23 cellular contexts compared by ENCODE assay signal in the genomic region with DNA sequence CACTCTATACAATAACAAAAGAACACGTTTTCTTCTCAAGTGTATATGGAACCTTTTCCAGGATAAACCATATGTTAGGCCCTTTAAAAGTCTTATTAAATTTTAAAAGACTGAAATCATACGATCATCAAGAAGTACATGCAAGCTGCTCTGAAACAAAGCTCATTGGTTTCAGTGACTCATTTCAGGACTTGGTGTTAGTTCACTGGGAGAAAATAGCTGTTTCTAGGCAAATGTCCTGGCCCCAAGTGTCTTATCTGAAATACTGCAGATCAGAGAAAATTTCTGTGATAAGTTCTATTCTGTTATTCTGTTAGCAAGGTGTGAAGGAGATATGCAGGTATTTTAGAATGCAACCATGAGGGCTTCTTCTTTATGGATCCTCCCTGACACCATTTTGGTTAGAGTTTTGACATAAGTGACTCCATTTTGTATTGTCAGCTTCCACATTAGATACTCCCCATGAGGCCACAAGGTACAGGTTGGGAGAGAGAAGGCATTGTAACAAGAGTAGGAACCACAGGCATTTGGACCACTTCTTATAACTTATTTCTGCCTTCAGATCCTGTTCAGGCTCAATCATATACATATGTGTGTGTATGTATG. TPM values are rescaled to one million over a fixed set of nuclear protein-coding genes. Genes with fewer than 3 reads are reported as not detected.
DNase-seq lines count a peak whose midpoint lies in the region; ATAC-seq and TF ChIP-seq lines count a peak whose summit lies in the region.
"Had no signal": no experiment of that assay in that cellular context is flagged by ENCODE, and none has a peak within 500 bp of the region (broad histone marks: within the 10 kb centered on the region; RNA-seq: fewer than 3 reads in every experiment).

No MANE protein-coding gene starts in this region.

- peak; percentile 55 for ATAC-seq in activated CD8-positive, alpha-beta memory T cell treated with anti-CD3 and anti-CD28 coated beads, Interleukin-2, amount 10 ng/mL, durations not matched to agents 7 days and 5 days
- ATAC-seq in HG02678 (IDR thresholded peaks at IDR 0.05; ENCODE audit: unreplicated experiment) = peak; percentile 43
- peak; percentile 75 for ATAC-seq in HG03520 (IDR thresholded peaks at IDR 0.05; ENCODE audit: unreplicated experiment)
- ATAC-seq in HG03108 (IDR thresholded peaks at IDR 0.05; ENCODE audit: unreplicated experiment) = no peak
- no peak for ATAC-seq in SK-N-SH treated with all-trans-retinoic acid at 6 μM for 48 hours
- ATAC-seq: activated T-cell treated with anti-CD3 and anti-CD28 coated beads, Interleukin-2, amount 50 U/mL, for 4 hours; heart right ventricle; PC-3; sciatic nerve had no signal

- peaks cover 25% of the 10 kb centered on the region for H3K36me3 Mint-ChIP-seq in activated CD8-positive, alpha-beta memory T cell treated with anti-CD3 and anti-CD28 coated beads, Interleukin-2, amount 10 ng/mL, durations not matched to agents 7 days and 5 days

- peaks cover 8% of the 10 kb centered on the region for H3K4me1 Mint-ChIP-seq in activated CD8-positive, alpha-beta memory T cell treated with anti-CD3 and anti-CD28 coated beads, Interleukin-2, amount 10 ng/mL, durations not matched to agents 7 days and 5 days
- H3K4me1 Mint-ChIP-seq: activated CD4-positive, alpha-beta T cell treated with anti-CD3 and anti-CD28 coated beads, Interleukin-2, amount 10 ng/mL, durations not matched to agents 7 days and 5 days; neural crest cell had no signal

- H3K9me3 Mint-ChIP-seq in activated CD8-positive, alpha-beta memory T cell treated with anti-CD3 and anti-CD28 coated beads, Interleukin-2, amount 10 ng/mL, durations not matched to agents 7 days and 5 days (ENCODE audit: low read depth) = peaks cover 16% of the 10 kb centered on the region

- intact Hi-C loops in cardiac septum (cut with DNase I) = no loop called here

- no peak overlapping the region for H3K4me3 Mint-ChIP-seq in activated CD8-positive, alpha-beta memory T cell treated with anti-CD3 and anti-CD28 coated beads, Interleukin-2, amount 10 ng/mL, durations not matched to agents 7 days and 5 days
- H3K4me3 Mint-ChIP-seq: activated CD4-positive, alpha-beta T cell treated with anti-CD3 and anti-CD28 coated beads, Interleukin-2, amount 10 ng/mL, durations not matched to agents 7 days and 5 days; activated naive CD8-positive, alpha-beta T cell; activated T-cell treated with anti-CD3 and anti-CD28 coated beads, Interleukin-2, amount 50 U/mL, for 4 hours; neural crest cell had no signal

- H3K27me3 Mint-ChIP-seq in activated CD8-positive, alpha-beta memory T cell treated with anti-CD3 and anti-CD28 coated beads, Interleukin-2, amount 10 ng/mL, durations not matched to agents 7 days and 5 days = peaks cover 7% of the 10 kb centered on the region

- CTCF ChIA-PET in activated CD8-positive, alpha-beta memory T cell treated with anti-CD3 and anti-CD28 coated beads, Interleukin-2, amount 10 ng/mL, durations not matched to agents 7 days and 5 days (lab: Charles Lee) = interaction anchor here (0.6 to 1.5 kb wide), 2 partner anchors 19 to 827 kb away, joined by 3 to 4 read pairs; no protein-coding TSS in a partner anchor

- no peak overlapping the region for H3K27ac Mint-ChIP-seq in activated CD8-positive, alpha-beta memory T cell treated with anti-CD3 and anti-CD28 coated beads, Interleukin-2, amount 10 ng/mL, durations not matched to agents 7 days and 5 days
- H3K27ac Mint-ChIP-seq: activated CD4-positive, alpha-beta T cell treated with anti-CD3 and anti-CD28 coated beads, Interleukin-2, amount 10 ng/mL, durations not matched to agents 7 days and 5 days; activated naive CD8-positive, alpha-beta T cell had no signal

- DNase-seq in activated CD8-positive, alpha-beta memory T cell treated with anti-CD3 and anti-CD28 coated beads, Interleukin-2, amount 10 ng/mL, durations not matched to agents 7 days and 5 days = no peak
- no peak for DNase-seq in activated CD8-positive, alpha-beta memory T cell treated with anti-CD3 and anti-CD28 coated beads, Interleukin-2, amount 50 U/mL, for 4 hours
- DNase-seq in NCI-H1694 (lab: John Stamatoyannopoulos, UW) = no peak
- no peak for DNase-seq in cardiac septum (ENCODE audit: low spot score)
- DNase-seq: activated CD4-positive, alpha-beta T cell treated with anti-CD3 and anti-CD28 coated beads, Interleukin-2, amount 10 ng/mL, durations not matched to agents 7 days and 5 days; activated T-cell treated with anti-CD3 and anti-CD28 coated beads, Interleukin-2, amount 50 U/mL, for 4 hours; brain microvascular endothelial cell; C1 segment of cervical spinal cord; DMS79; heart right ventricle; MM.1S; NCI-H1930; NCI-H524; PC-3; SK-N-SH; tibial artery had no signal

TF ChIP-seq in SK-N-SH treated with all-trans-retinoic acid at 6 μM for 48 hours, 23 proteins besides CTCF, POLR2A, EP300 and RAD21:
- TF ChIP-seq, protein P1, sequence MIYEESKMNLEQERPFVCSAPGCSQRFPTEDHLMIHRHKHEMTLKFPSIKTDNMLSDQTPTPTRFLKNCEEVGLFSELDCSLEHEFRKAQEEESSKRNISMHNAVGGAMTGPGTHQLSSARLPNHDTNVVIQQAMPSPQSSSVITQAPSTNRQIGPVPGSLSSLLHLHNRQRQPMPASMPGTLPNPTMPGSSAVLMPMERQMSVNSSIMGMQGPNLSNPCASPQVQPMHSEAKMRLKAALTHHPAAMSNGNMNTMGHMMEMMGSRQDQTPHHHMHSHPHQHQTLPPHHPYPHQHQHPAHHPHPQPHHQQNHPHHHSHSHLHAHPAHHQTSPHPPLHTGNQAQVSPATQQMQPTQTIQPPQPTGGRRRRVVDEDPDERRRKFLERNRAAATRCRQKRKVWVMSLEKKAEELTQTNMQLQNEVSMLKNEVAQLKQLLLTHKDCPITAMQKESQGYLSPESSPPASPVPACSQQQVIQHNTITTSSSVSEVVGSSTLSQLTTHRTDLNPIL (CRISPR knock-in tag; IDR thresholded peaks at IDR 0.05; ENCODE audit: low read depth) = no peak
- TF ChIP-seq ISL1 (CRISPR knock-in tag; IDR thresholded peaks at IDR 0.05) (no peak), BACH2 (CRISPR knock-in tag; IDR thresholded peaks at IDR 0.05; ENCODE audit: borderline replicate concordance) (no peak), ESRRG (CRISPR knock-in tag; IDR thresholded peaks at IDR 0.05) (no peak), SNAI2 (CRISPR knock-in tag; IDR thresholded peaks at IDR 0.05) (no peak)
- TF ChIP-seq, protein P2, sequence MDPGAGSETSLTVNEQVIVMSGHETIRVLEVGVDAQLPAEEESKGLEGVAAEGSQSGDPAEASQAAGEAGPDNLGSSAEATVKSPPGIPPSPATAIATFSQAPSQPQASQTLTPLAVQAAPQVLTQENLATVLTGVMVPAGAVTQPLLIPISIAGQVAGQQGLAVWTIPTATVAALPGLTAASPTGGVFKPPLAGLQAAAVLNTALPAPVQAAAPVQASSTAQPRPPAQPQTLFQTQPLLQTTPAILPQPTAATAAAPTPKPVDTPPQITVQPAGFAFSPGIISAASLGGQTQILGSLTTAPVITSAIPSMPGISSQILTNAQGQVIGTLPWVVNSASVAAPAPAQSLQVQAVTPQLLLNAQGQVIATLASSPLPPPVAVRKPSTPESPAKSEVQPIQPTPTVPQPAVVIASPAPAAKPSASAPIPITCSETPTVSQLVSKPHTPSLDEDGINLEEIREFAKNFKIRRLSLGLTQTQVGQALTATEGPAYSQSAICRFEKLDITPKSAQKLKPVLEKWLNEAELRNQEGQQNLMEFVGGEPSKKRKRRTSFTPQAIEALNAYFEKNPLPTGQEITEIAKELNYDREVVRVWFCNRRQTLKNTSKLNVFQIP (CRISPR knock-in tag; IDR thresholded peaks at IDR 0.05; ENCODE audit: borderline replicate concordance, low read depth) = no peak

RNA-seq across cellular contexts. Expression of a gene that starts 7.5 kb away (rescaled TPM):
- total RNA-seq in activated CD8-positive, alpha-beta memory T cell treated with anti-CD3 and anti-CD28 coated beads, Interleukin-2, amount 10 ng/mL, durations not matched to agents 7 days and 5 days = 1 to 10 TPM; 4.6 to 5.3 TPM
- 2.2 TPM for total RNA-seq in cardiac septum

Comparison
In these comparisons a context has a peak if more than half of its experiments do, and no peak if none do; other contexts are left out.
1. ATAC-seq: peak in activated CD8-positive, alpha-beta memory T cell treated with anti-CD3 and anti-CD28 coated beads, Interleukin-2, amount 10 ng/mL, durations not matched to agents 7 days and 5 days (single experiment), HG02678 (single experiment) and HG03520 (single experiment); none in HG03108 (single experiment) and SK-N-SH treated with all-trans-retinoic acid at 6 μM for 48 hours (single experiment).